Comparison of ENCODE assay signal across 8 cellular contexts in genomic region chr2:218671077-218671653, GRCh38. TPM values are rescaled to one million over a fixed set of nuclear protein-coding genes. Genes with fewer than 3 reads are reported as not detected.
DNase-seq lines count a peak whose midpoint lies in the region; ATAC-seq, FAIRE-seq and TF ChIP-seq lines count a peak whose summit lies in the region.

No MANE protein-coding gene starts in this region.

- peaks cover 25% of the 10 kb centered on the region for H3K4me1 Mint-ChIP-seq in CD4-positive, alpha-beta T cell (ENCODE audit: low read depth)

- H3K36me3 ChIP-seq in adipocyte (ENCODE audit: control insufficient read depth, insufficient read depth, low read length, severe bottlenecking) (peaks cover 22% of the 10 kb centered on the region), HepG2 (replicated peaks in 1 of 2; ENCODE audit: control insufficient read depth in 1 of 2, insufficient read depth in 2 of 2, low read length in 2 of 2) (peaks cover 8 to 27% of the 10 kb centered on the region in 2 experiments), transverse colon (peaks cover 0 to 15% (median 2%) of the 10 kb centered on the region in 4 donors)

- H3K9ac ChIP-seq in adipocyte (ENCODE audit: low read length) (peak overlapping the region; percentile 96), HepG2 (ENCODE audit: insufficient read depth, low read depth, low read length) (peak overlapping the region; percentile 78)

- POLR2A ChIA-PET in CD4-positive, alpha-beta T cell (lab: Charles Lee): interaction anchor here (0.9 to 4.5 kb wide), 5 partner anchors 11 to 608 kb away, joined by 4 to 84 read pairs (median 6); partner anchors contain the start of genes AAMP, BCS1L, DNAJB2 and PNKD
- POLR2A ChIA-PET in HepG2 (lab: Yijun Ruan, JAX): interaction anchor here (0.6 to 7.3 kb wide), 10 partner anchors 8 to 111 kb away, joined by 3 to 130 read pairs (median 4); partner anchors contain the start of genes BCS1L, CYP27A1, TTLL4 and ZNF142

- H3K9me3 ChIP-seq in CD4-positive, alpha-beta T cell (ENCODE audit: control insufficient read depth, low read length): no peaks in the 10 kb centered on the region
- H3K9me3 ChIP-seq in adipocyte (ENCODE audit: control insufficient read depth, low read length) (no peaks in the 10 kb centered on the region), HepG2 (ENCODE audit: low read length) (no peaks in the 10 kb centered on the region), transverse colon (no peaks in the 10 kb centered on the region)

- H3K27ac ChIP-seq in CD4-positive, alpha-beta T cell (ENCODE audit: low read depth, low read length): peak overlapping the region; percentile 54
- H3K27ac ChIP-seq in HepG2 (ENCODE audit: extremely low read length, insufficient read depth, low read length) (peak overlapping the region; percentile 63), transverse colon (peak overlapping the region; percentile 73 to 84 (median 83))

- H2AFZ ChIP-seq in HepG2 (ENCODE audit: low read length): no peak overlapping the region

- H3K27me3 ChIP-seq in CD4-positive, alpha-beta T cell (ENCODE audit: control insufficient read depth, insufficient read depth, low read length): no peaks in the 10 kb centered on the region
- H3K27me3 ChIP-seq in adipocyte (replicated peaks; ENCODE audit: control insufficient read depth, insufficient read depth, low read length): no peaks in the 10 kb centered on the region
- H3K27me3 ChIP-seq in HepG2 (ENCODE audit: control insufficient read depth in 1 of 2, insufficient read depth in 2 of 2, low read length in 2 of 2): no peaks in the 10 kb centered on the region; a peak in 1 of 5 replicates
- no peaks in the 10 kb centered on the region for H3K27me3 ChIP-seq in transverse colon

- TF ChIP-seq POLR2A in HepG2 (IDR thresholded peaks at IDR 0.05; ENCODE audit: insufficient read depth in 1 of 2, low read depth in 2 of 2, low read length in 2 of 2) (no peak), transverse colon (IDR thresholded peaks at IDR 0.05) (no peak)

- 28% methylated on average over 12 of the region's 12 CpGs for WGBS in HepG2 (ENCODE audit: low lambda C conversion rate)
- WGBS in transverse colon (ENCODE audit: low coverage in 1 of 2), 2 donors: 40 to 53% methylated on average over 8 to 12 of the region's 12 CpGs

- H3K4me1 ChIP-seq in adipocyte (ENCODE audit: control insufficient read depth, insufficient read depth, low read length) (peaks cover 13% of the 10 kb centered on the region), HepG2 (ENCODE audit: insufficient read depth, low read length) (peaks cover 18% of the 10 kb centered on the region), transverse colon (peaks cover 12 to 17% (median 16%) of the 10 kb centered on the region in 4 donors)

- peak overlapping the region; percentile 92 for H3K4me2 ChIP-seq in HepG2 (ENCODE audit: low read depth, low read length)

- FAIRE-seq in HepG2 (lab: Jason Lieb, UNC): no peak

- intact Hi-C loops in CD4-positive, alpha-beta T cell (cut with DNase I, micrococcal nuclease): loop anchor here (1.0 to 5.0 kb wide), 4 partner anchors 11 to 104 kb away; partner anchors contain the start of genes BCS1L (in 1 of the 2), CNOT9 (in 1 of the 2), TTLL4 (in 1 of the 2) and USP37 (in 1 of the 2)
- intact Hi-C loops in HepG2 (cut with micrococcal nuclease; ENCODE audit: unreplicated experiment) (no loop called here), transverse colon (cut with DNase I; ENCODE audit: low total_unique reads) (no loop called here)

- TF ChIP-seq RAD21 in HepG2 (CRISPR knock-in tag; IDR thresholded peaks at IDR 0.05): no peak

- no peaks in the 10 kb centered on the region for H3K9me3 Mint-ChIP-seq in CD4-positive, alpha-beta T cell

- no TSS peak for BruUV-seq in HepG2 (replicated peaks; lab: Mats Ljungman, UMichigan)

- H3K79me2 ChIP-seq in HepG2 (ENCODE audit: insufficient read depth, low read length): peaks cover 15% of the 10 kb centered on the region

- H3K27me3 Mint-ChIP-seq in CD4-positive, alpha-beta T cell: no peaks in the 10 kb centered on the region

- TF ChIP-seq CTCF in CD4-positive, alpha-beta T cell (IDR thresholded peaks at IDR 0.05): no peak
- TF ChIP-seq CTCF in HepG2 (CRISPR knock-in tag; IDR thresholded peaks at IDR 0.05) (no peak), transverse colon (IDR thresholded peaks at IDR 0.05) (no peak)

- peak overlapping the region; percentile 96 for H3K27ac Mint-ChIP-seq in CD4-positive, alpha-beta T cell

- no peak for DNase-seq in CD4-positive, alpha-beta T cell
- peak; percentile 36 for DNase-seq in adipocyte (ENCODE audit: low read depth)
- no peak for DNase-seq in HepG2 (ENCODE audit: low spot score)
- no peak for DNase-seq in transverse colon
- DNase-seq in middle frontal gyrus (ENCODE audit: extremely low spot score, low spot score): no peak
- no peak for DNase-seq in cerebellum (ENCODE audit: low spot score)

- no peaks in the 10 kb centered on the region for H4K20me1 ChIP-seq in HepG2 (ENCODE audit: insufficient read depth, low read length)

- in situ Hi-C loops in HepG2 (cut with HindIII; ENCODE audit: extremely low pct_ligation_motif_present, low pct_unique_long_range_greater_than_20kb): no loop called here
- in situ Hi-C loops in transverse colon (cut with MboI; ENCODE audit: low pct_ligation_motif_present in 1 of 4, low pct_unique_long_range_greater_than_20kb in 1 of 4, low sequenced_read_pairs in 3 of 4): no loop called here

- CTCF ChIA-PET in CD4-positive, alpha-beta T cell (lab: Charles Lee): interaction anchor here (1.5 to 4.2 kb wide), 3 partner anchors 12 to 176 kb away, joined by 8 to 20 read pairs (median 12); partner anchors contain the start of genes BCS1L, TTLL4 and ZNF142
- CTCF ChIA-PET in HepG2 (lab: Yijun Ruan, JAX; ENCODE audit: low intra/inter-chr PET ratio, low total read pairs): no interaction called here

- peak overlapping the region; percentile 98 for H3K4me3 Mint-ChIP-seq in CD4-positive, alpha-beta T cell

- ATAC-seq in CD4-positive, alpha-beta T cell (ENCODE audit: poor library complexity): no peak
- peak; percentile 4 for ATAC-seq in HG03378 (IDR thresholded peaks at IDR 0.05; ENCODE audit: unreplicated experiment)
- ATAC-seq in HepG2: peak; percentile 39
- no peak for ATAC-seq in HG03432 (IDR thresholded peaks at IDR 0.05; ENCODE audit: unreplicated experiment)

- TF ChIP-seq EP300 in HepG2 (IDR thresholded peaks at IDR 0.05; ENCODE audit: low read depth in 2 of 2, low read length in 2 of 2) (no peak), HepG2 (CRISPR knock-in tag; IDR thresholded peaks at IDR 0.05; ENCODE audit: borderline replicate concordance) (no peak), transverse colon (IDR thresholded peaks at IDR 0.05; ENCODE audit: low read depth) (no peak)

- H3K4me3 ChIP-seq in adipocyte (ENCODE audit: low read length) (peak overlapping the region; percentile 97), HepG2 (replicated peaks in 1 of 3; ENCODE audit: insufficient read depth in 1 of 3, low read depth in 2 of 3, low read length in 3 of 3) (peak overlapping the region; percentile 80 to 99 (median 98)), transverse colon (peak overlapping the region; percentile 39 to 79 (median 72))

- H3K36me3 Mint-ChIP-seq in CD4-positive, alpha-beta T cell (ENCODE audit: low read depth): peaks cover 44% of the 10 kb centered on the region

RNA-seq across cellular contexts. Expression of gene RNF25, which starts 0.6 kb away (rescaled TPM):
- total RNA-seq in CD4-positive, alpha-beta T cell: 10 to 100 TPM; 18.0 to 18.6 TPM
- total RNA-seq in HepG2 (2016; rRNA removed; fragmentation: Illumina TruSeq; extraction: Trizol) (37.0 and 37.1 TPM in 2 replicates), transverse colon (10 to 100 TPM in 3 of 4 donors, 1 to 10 TPM in 1; 1.6 to 52.7 (median 12.7) TPM), cerebellum (14.9 TPM)
- total RNA-seq in HepG2 (2016; cell fraction: cytosol; rRNA removed; fragmentation: Illumina TruSeq; extraction: Trizol; ENCODE audit: low read depth): 6.7 and 8.0 TPM in 2 replicates
- 32.3 and 35.9 TPM in 2 replicates for total RNA-seq in HepG2 (2016; cell fraction: insoluble cytoplasmic fraction; rRNA removed; fragmentation: Illumina TruSeq; extraction: Trizol)
- total RNA-seq in HepG2 (2016; cell fraction: membrane; rRNA removed; fragmentation: Illumina TruSeq; extraction: Trizol): 10.0 and 11.2 TPM in 2 replicates
- 22.4 and 23.6 TPM in 2 replicates for total RNA-seq in HepG2 (2016; cell fraction: nucleus; rRNA removed; fragmentation: Illumina TruSeq; extraction: Trizol)
- polyA plus RNA-seq in HepG2 (2011; rRNA removed): 87.6 and 91.8 TPM in 2 replicates
- 49.3 and 55.5 TPM in 2 replicates for polyA plus RNA-seq in HepG2 (2011; cell fraction: cytosol; rRNA removed)
- 62.2 and 70.6 TPM in 2 replicates for polyA plus RNA-seq in HepG2 (2011; cell fraction: nucleus; rRNA removed)
- 23.9 and 27.2 TPM in 2 replicates for polyA plus RNA-seq in HepG2 (2012)
- 5.0 and 6.7 TPM in 2 replicates for polyA plus RNA-seq in HepG2 (2016; cell fraction: cytosol; fragmentation: Illumina TruSeq; extraction: Trizol; ENCODE audit: low read depth)
- polyA plus RNA-seq in HepG2 (2016; cell fraction: insoluble cytoplasmic fraction; fragmentation: Illumina TruSeq; extraction: Trizol; ENCODE audit: low read depth): 42.9 and 52.8 TPM in 2 replicates
- polyA plus RNA-seq in HepG2 (2016; cell fraction: membrane; fragmentation: Illumina TruSeq; extraction: Trizol; ENCODE audit: low read depth): 6.5 and 10.4 TPM in 2 replicates
- polyA plus RNA-seq in HepG2 (2016; cell fraction: nucleus; fragmentation: Illumina TruSeq; extraction: Trizol; ENCODE audit: insufficient read depth, low read depth): 36.4 and 40.3 TPM in 2 replicates
- polyA minus RNA-seq in HepG2 (2011; rRNA and poly(A)+ RNA removed; ENCODE audit: low replicate concordance): 64.2 and 95.2 TPM in 2 replicates
- 23.7 and 30.0 TPM in 2 replicates for polyA minus RNA-seq in HepG2 (2011; cell fraction: cytosol; rRNA and poly(A)+ RNA removed)
- polyA minus RNA-seq in HepG2 (2011; cell fraction: nucleus; rRNA and poly(A)+ RNA removed): 15.5 and 25.1 TPM in 2 replicates

RNA-seq across cellular contexts. Expression of gene STK36, which starts 0.7 kb away (rescaled TPM):
- total RNA-seq in CD4-positive, alpha-beta T cell: 10 to 100 TPM in 1 of 2 experiments, 1 to 10 TPM in 1; 9.8 to 12.7 TPM
- total RNA-seq in HepG2 (2016; rRNA removed; fragmentation: Illumina TruSeq; extraction: Trizol): 17.6 and 45.9 TPM in 2 replicates
- total RNA-seq in HepG2 (2016; cell fraction: cytosol; rRNA removed; fragmentation: Illumina TruSeq; extraction: Trizol; ENCODE audit: low read depth): 8.2 and 9.2 TPM in 2 replicates
- total RNA-seq in HepG2 (2016; cell fraction: insoluble cytoplasmic fraction; rRNA removed; fragmentation: Illumina TruSeq; extraction: Trizol): 14.3 and 47.5 TPM in 2 replicates
- total RNA-seq in HepG2 (2016; cell fraction: membrane; rRNA removed; fragmentation: Illumina TruSeq; extraction: Trizol): 5.9 and 7.0 TPM in 2 replicates
- 69.9 and 80.6 TPM in 2 replicates for total RNA-seq in HepG2 (2016; cell fraction: nucleus; rRNA removed; fragmentation: Illumina TruSeq; extraction: Trizol)
- polyA plus RNA-seq in HepG2 (2011; rRNA removed): 83.5 and 102 TPM in 2 replicates
- 8.8 and 10.1 TPM in 2 replicates for polyA plus RNA-seq in HepG2 (2011; cell fraction: cytosol; rRNA removed)
- 954 and 1,192 TPM in 2 replicates for polyA plus RNA-seq in HepG2 (2011; cell fraction: nucleus; rRNA removed)
- polyA plus RNA-seq in HepG2 (2012): 30.9 and 34.5 TPM in 2 replicates
- 1.4 and 1.7 TPM in 2 replicates for polyA plus RNA-seq in HepG2 (2016; cell fraction: cytosol; fragmentation: Illumina TruSeq; extraction: Trizol; ENCODE audit: low read depth)
- 12.2 and 14.0 TPM in 2 replicates for polyA plus RNA-seq in HepG2 (2016; cell fraction: insoluble cytoplasmic fraction; fragmentation: Illumina TruSeq; extraction: Trizol; ENCODE audit: low read depth)
- 3.6 and 5.1 TPM in 2 replicates for polyA plus RNA-seq in HepG2 (2016; cell fraction: membrane; fragmentation: Illumina TruSeq; extraction: Trizol; ENCODE audit: low read depth)
- 225 and 235 TPM in 2 replicates for polyA plus RNA-seq in HepG2 (2016; cell fraction: nucleus; fragmentation: Illumina TruSeq; extraction: Trizol; ENCODE audit: insufficient read depth, low read depth)
- polyA minus RNA-seq in HepG2 (2011; rRNA and poly(A)+ RNA removed; ENCODE audit: low replicate concordance): 31.0 and 31.7 TPM in 2 replicates
- 2.2 and 3.7 TPM in 2 replicates for polyA minus RNA-seq in HepG2 (2011; cell fraction: cytosol; rRNA and poly(A)+ RNA removed)
- 93.5 and 94.1 TPM in 2 replicates for polyA minus RNA-seq in HepG2 (2011; cell fraction: nucleus; rRNA and poly(A)+ RNA removed)
- total RNA-seq in transverse colon: 10 to 100 TPM; 34.5 to 73.6 (median 44.8) TPM
- total RNA-seq in cerebellum: 52.3 TPM

RNA-seq across cellular contexts. Expression of gene BCS1L, which starts 11.7 kb away (rescaled TPM):
- 10 to 100 TPM; 11.4 to 12.7 TPM for total RNA-seq in CD4-positive, alpha-beta T cell
- total RNA-seq in HepG2 (2016; rRNA removed; fragmentation: Illumina TruSeq; extraction: Trizol): 52.1 and 76.0 TPM in 2 replicates
- total RNA-seq in HepG2 (2016; cell fraction: cytosol; rRNA removed; fragmentation: Illumina TruSeq; extraction: Trizol; ENCODE audit: low read depth): 32.5 and 32.8 TPM in 2 replicates
- 48.9 and 75.0 TPM in 2 replicates for total RNA-seq in HepG2 (2016; cell fraction: insoluble cytoplasmic fraction; rRNA removed; fragmentation: Illumina TruSeq; extraction: Trizol)
- 43.8 and 49.1 TPM in 2 replicates for total RNA-seq in HepG2 (2016; cell fraction: membrane; rRNA removed; fragmentation: Illumina TruSeq; extraction: Trizol)
- 55.2 and 71.7 TPM in 2 replicates for total RNA-seq in HepG2 (2016; cell fraction: nucleus; rRNA removed; fragmentation: Illumina TruSeq; extraction: Trizol)
- 48.1 and 48.9 TPM in 2 replicates for polyA plus RNA-seq in HepG2 (2011; rRNA removed)
- polyA plus RNA-seq in HepG2 (2011; cell fraction: cytosol; rRNA removed): 34.5 and 48.4 TPM in 2 replicates
- 177 and 202 TPM in 2 replicates for polyA plus RNA-seq in HepG2 (2011; cell fraction: nucleus; rRNA removed)
- polyA plus RNA-seq in HepG2 (2012): 36.2 and 44.2 TPM in 2 replicates
- 25.9 and 28.7 TPM in 2 replicates for polyA plus RNA-seq in HepG2 (2016; cell fraction: cytosol; fragmentation: Illumina TruSeq; extraction: Trizol; ENCODE audit: low read depth)
- 39.4 and 50.0 TPM in 2 replicates for polyA plus RNA-seq in HepG2 (2016; cell fraction: insoluble cytoplasmic fraction; fragmentation: Illumina TruSeq; extraction: Trizol; ENCODE audit: low read depth)
- polyA plus RNA-seq in HepG2 (2016; cell fraction: membrane; fragmentation: Illumina TruSeq; extraction: Trizol; ENCODE audit: low read depth): 34.2 and 36.1 TPM in 2 replicates
- polyA plus RNA-seq in HepG2 (2016; cell fraction: nucleus; fragmentation: Illumina TruSeq; extraction: Trizol; ENCODE audit: insufficient read depth, low read depth): 161 and 175 TPM in 2 replicates
- polyA minus RNA-seq in HepG2 (2011; rRNA and poly(A)+ RNA removed; ENCODE audit: low replicate concordance): 53.7 and 55.1 TPM in 2 replicates
- 10.5 and 15.4 TPM in 2 replicates for polyA minus RNA-seq in HepG2 (2011; cell fraction: cytosol; rRNA and poly(A)+ RNA removed)
- polyA minus RNA-seq in HepG2 (2011; cell fraction: nucleus; rRNA and poly(A)+ RNA removed): 25.1 and 25.8 TPM in 2 replicates
- 10 to 100 TPM; 40.3 to 51.3 (median 42.8) TPM for total RNA-seq in transverse colon
- total RNA-seq in cerebellum: 15.2 TPM

RNA-seq across cellular contexts. Expression of gene ZNF142, which starts 11.7 kb away (rescaled TPM):
- total RNA-seq in CD4-positive, alpha-beta T cell: 10 to 100 TPM; 40.3 to 44.2 TPM
- total RNA-seq in HepG2 (2016; rRNA removed; fragmentation: Illumina TruSeq; extraction: Trizol) (10.4 and 11.4 TPM in 2 replicates), transverse colon (10 to 100 TPM; 18.5 to 58.0 (median 24.5) TPM), cerebellum (18.1 TPM)
- 2.9 TPM in 2 replicates for total RNA-seq in HepG2 (2016; cell fraction: cytosol; rRNA removed; fragmentation: Illumina TruSeq; extraction: Trizol; ENCODE audit: low read depth)
- 7.5 and 10.8 TPM in 2 replicates for total RNA-seq in HepG2 (2016; cell fraction: insoluble cytoplasmic fraction; rRNA removed; fragmentation: Illumina TruSeq; extraction: Trizol)
- 5.1 and 6.6 TPM in 2 replicates for total RNA-seq in HepG2 (2016; cell fraction: membrane; rRNA removed; fragmentation: Illumina TruSeq; extraction: Trizol)
- 17.4 and 28.1 TPM in 2 replicates for total RNA-seq in HepG2 (2016; cell fraction: nucleus; rRNA removed; fragmentation: Illumina TruSeq; extraction: Trizol)
- polyA plus RNA-seq in HepG2 (2011; rRNA removed): 4.8 and 5.9 TPM in 2 replicates
- 2.0 and 3.1 TPM in 2 replicates for polyA plus RNA-seq in HepG2 (2011; cell fraction: cytosol; rRNA removed)
- 33.3 and 35.2 TPM in 2 replicates for polyA plus RNA-seq in HepG2 (2011; cell fraction: nucleus; rRNA removed)
- 7.2 and 7.3 TPM in 2 replicates for polyA plus RNA-seq in HepG2 (2012)
- polyA plus RNA-seq in HepG2 (2016; cell fraction: cytosol; fragmentation: Illumina TruSeq; extraction: Trizol; ENCODE audit: low read depth): 0.54 and 0.68 TPM in 2 replicates
- 5.1 and 9.3 TPM in 2 replicates for polyA plus RNA-seq in HepG2 (2016; cell fraction: insoluble cytoplasmic fraction; fragmentation: Illumina TruSeq; extraction: Trizol; ENCODE audit: low read depth)
- polyA plus RNA-seq in HepG2 (2016; cell fraction: membrane; fragmentation: Illumina TruSeq; extraction: Trizol; ENCODE audit: low read depth): 1.3 and 2.5 TPM in 2 replicates
- polyA plus RNA-seq in HepG2 (2016; cell fraction: nucleus; fragmentation: Illumina TruSeq; extraction: Trizol; ENCODE audit: insufficient read depth, low read depth): 27.7 and 29.0 TPM in 2 replicates
- 20.9 and 29.6 TPM in 2 replicates for polyA minus RNA-seq in HepG2 (2011; rRNA and poly(A)+ RNA removed; ENCODE audit: low replicate concordance)
- 4.5 and 7.0 TPM in 2 replicates for polyA minus RNA-seq in HepG2 (2011; cell fraction: cytosol; rRNA and poly(A)+ RNA removed)
- 27.2 and 28.3 TPM in 2 replicates for polyA minus RNA-seq in HepG2 (2011; cell fraction: nucleus; rRNA and poly(A)+ RNA removed)

RNA-seq across cellular contexts. Expression of gene TTLL4, which starts 39.5 kb away (rescaled TPM):
- 10 to 100 TPM in 1 of 2 experiments, 1 to 10 TPM in 1; 7.3 to 10.8 TPM for total RNA-seq in CD4-positive, alpha-beta T cell
- total RNA-seq in HepG2 (2016; rRNA removed; fragmentation: Illumina TruSeq; extraction: Trizol): 77.5 and 78.0 TPM in 2 replicates
- 26.9 and 32.1 TPM in 2 replicates for total RNA-seq in HepG2 (2016; cell fraction: cytosol; rRNA removed; fragmentation: Illumina TruSeq; extraction: Trizol; ENCODE audit: low read depth)
- total RNA-seq in HepG2 (2016; cell fraction: insoluble cytoplasmic fraction; rRNA removed; fragmentation: Illumina TruSeq; extraction: Trizol): 64.0 and 77.3 TPM in 2 replicates
- total RNA-seq in HepG2 (2016; cell fraction: membrane; rRNA removed; fragmentation: Illumina TruSeq; extraction: Trizol): 48.8 and 53.6 TPM in 2 replicates
- 76.4 and 96.7 TPM in 2 replicates for total RNA-seq in HepG2 (2016; cell fraction: nucleus; rRNA removed; fragmentation: Illumina TruSeq; extraction: Trizol)
- 84.6 and 85.5 TPM in 2 replicates for polyA plus RNA-seq in HepG2 (2011; rRNA removed)
- polyA plus RNA-seq in HepG2 (2011; cell fraction: cytosol; rRNA removed): 56.8 and 57.9 TPM in 2 replicates
- polyA plus RNA-seq in HepG2 (2011; cell fraction: nucleus; rRNA removed): 188 and 192 TPM in 2 replicates
- 71.9 and 80.9 TPM in 2 replicates for polyA plus RNA-seq in HepG2 (2012)
- 15.6 and 16.8 TPM in 2 replicates for polyA plus RNA-seq in HepG2 (2016; cell fraction: cytosol; fragmentation: Illumina TruSeq; extraction: Trizol; ENCODE audit: low read depth)
- 85.9 and 98.6 TPM in 2 replicates for polyA plus RNA-seq in HepG2 (2016; cell fraction: insoluble cytoplasmic fraction; fragmentation: Illumina TruSeq; extraction: Trizol; ENCODE audit: low read depth)
- polyA plus RNA-seq in HepG2 (2016; cell fraction: membrane; fragmentation: Illumina TruSeq; extraction: Trizol; ENCODE audit: low read depth): 41.6 and 46.1 TPM in 2 replicates
- polyA plus RNA-seq in HepG2 (2016; cell fraction: nucleus; fragmentation: Illumina TruSeq; extraction: Trizol; ENCODE audit: insufficient read depth, low read depth): 172 and 200 TPM in 2 replicates
- 60.1 and 174 TPM in 2 replicates for polyA minus RNA-seq in HepG2 (2011; rRNA and poly(A)+ RNA removed; ENCODE audit: low replicate concordance)
- 43.8 and 44.1 TPM in 2 replicates for polyA minus RNA-seq in HepG2 (2011; cell fraction: cytosol; rRNA and poly(A)+ RNA removed)
- 158 and 170 TPM in 2 replicates for polyA minus RNA-seq in HepG2 (2011; cell fraction: nucleus; rRNA and poly(A)+ RNA removed)
- 10 to 100 TPM in 3 of 4 donors, 1 to 10 TPM in 1; 6.0 to 26.0 (median 15.9) TPM for total RNA-seq in transverse colon
- 23.2 TPM for total RNA-seq in cerebellum

Comparison
In these comparisons a context has a peak if more than half of its experiments do, and no peak if none do; other contexts are left out.
1. ATAC-seq: peak in HG03378 (single experiment) and HepG2 (single experiment); none in CD4-positive, alpha-beta T cell (single experiment) and HG03432 (single experiment).
2. intact Hi-C loops: an anchor here in CD4-positive, alpha-beta T cell (1.0 to 5.0 kb wide); none called in HepG2 and transverse colon.
3. Peak in every context shown above with its lines, with median percentiles within 50 percentile points of each other: H3K27ac ChIP-seq and H3K4me3 ChIP-seq.